In the genomic region with DNA sequence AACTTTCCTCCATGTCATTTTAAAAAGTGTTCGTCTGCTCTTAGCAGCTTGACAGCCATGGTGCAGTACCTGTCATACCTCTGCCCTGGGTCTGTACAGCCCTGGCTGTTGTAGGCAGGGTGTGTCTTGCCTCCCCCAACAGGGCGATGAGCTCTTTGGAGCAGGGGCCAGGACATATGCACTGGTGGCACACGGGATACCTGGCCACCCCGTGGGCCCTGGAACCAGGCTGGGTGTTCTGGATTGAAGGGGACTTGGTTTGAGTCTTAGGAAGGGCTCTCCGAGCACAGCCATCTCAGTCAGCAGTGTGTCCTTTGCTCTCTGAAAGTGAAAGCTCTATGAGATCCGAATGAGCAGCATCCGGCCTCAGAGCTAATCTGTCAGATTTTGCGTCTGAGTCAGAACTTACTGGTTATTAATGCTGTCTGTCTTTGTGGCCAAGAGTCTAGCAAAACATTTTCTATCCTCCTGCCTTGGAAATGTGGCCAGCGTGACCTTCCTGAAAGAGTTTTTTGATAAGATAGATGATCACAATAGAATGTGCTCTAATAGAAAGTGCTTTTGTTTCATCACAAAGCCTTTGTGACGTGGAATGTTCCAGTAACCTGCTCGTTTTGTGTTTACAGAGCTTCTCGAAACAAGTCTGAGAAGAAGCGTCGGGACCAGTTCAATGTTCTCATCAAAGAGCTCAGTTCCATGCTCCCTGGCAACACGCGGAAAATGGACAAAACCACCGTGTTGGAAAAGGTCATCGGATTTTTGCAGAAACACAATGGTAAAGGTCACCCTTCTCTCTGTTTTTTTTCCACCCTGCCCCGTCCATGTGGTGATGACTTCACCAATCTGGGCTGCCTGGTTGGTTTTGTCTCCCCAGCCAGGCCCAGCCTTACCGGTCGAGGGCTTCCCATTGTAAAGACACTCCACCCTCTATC, we compare ENCODE assay signal across 8 cellular contexts.
A peak's percentile ranks its signal among the peaks of the same experiment; 100 is the strongest.
DNase-seq lines count a peak whose midpoint lies in the region; ATAC-seq and TF ChIP-seq lines count a peak whose summit lies in the region.

No MANE protein-coding gene starts in this region.

- peak overlapping the region; percentile 62 for H3K4me3 ChIP-seq in fibroblast of the aortic adventitia (ENCODE audit: low read depth, low read length)
- H3K4me3 ChIP-seq in sigmoid colon, result peak overlapping the region in 3 of 4 donors; percentile 8 to 28 (median 25)

- TF ChIP-seq CTCF in fibroblast of the aortic adventitia (IDR thresholded peaks at IDR 0.05; ENCODE audit: insufficient read depth, low read length) (no peak), sigmoid colon (IDR thresholded peaks at IDR 0.05) (no peak)

- no peaks in the 10 kb centered on the region for H3K9me3 ChIP-seq in sigmoid colon

- no peaks in the 10 kb centered on the region for H3K36me3 Mint-ChIP-seq in activated CD4-positive, alpha-beta memory T cell treated with anti-CD3 and anti-CD28 coated beads, Interleukin-2, amount 10 ng/mL, durations not matched to agents 7 days and 5 days (ENCODE audit: low read depth)

- ATAC-seq in HG02571 (IDR thresholded peaks at IDR 0.05; ENCODE audit: unreplicated experiment) (peak; percentile 82), HG02610 (IDR thresholded peaks at IDR 0.05; ENCODE audit: unreplicated experiment) (no peak)

- H3K27me3 Mint-ChIP-seq in activated CD4-positive, alpha-beta memory T cell treated with anti-CD3 and anti-CD28 coated beads, Interleukin-2, amount 10 ng/mL, durations not matched to agents 7 days and 5 days, result no peaks in the 10 kb centered on the region

- H3K4me1 ChIP-seq in sigmoid colon, result peaks cover 0 to 16% (median 7%) of the 10 kb centered on the region in 4 donors

- peak; percentile 86 for DNase-seq in GM03348 (ENCODE audit: low spot score)
- DNase-seq in activated CD4-positive, alpha-beta memory T cell treated with anti-CD3 and anti-CD28 coated beads, Interleukin-2, amount 10 ng/mL, durations not matched to agents 7 days and 5 days, result peak; percentile 54
- peak; percentile 90 for DNase-seq in fibroblast of the aortic adventitia (ENCODE audit: low read depth)
- DNase-seq in sigmoid colon, result no peak
- DNase-seq in CD1c-positive myeloid dendritic cell (ENCODE audit: extremely low spot score), result no peak
- DNase-seq in NK-92 treated with Interleukin-12 subunit alpha and Interleukin-12 subunit beta, amount 100 ng/mL, for 24 hours (lab: John Stamatoyannopoulos, UW), result no peak

- TF ChIP-seq POLR2A in sigmoid colon (IDR thresholded peaks at IDR 0.05), result no peak

- peak overlapping the region; percentile 44 for H3K27ac Mint-ChIP-seq in activated CD4-positive, alpha-beta memory T cell treated with anti-CD3 and anti-CD28 coated beads, Interleukin-2, amount 10 ng/mL, durations not matched to agents 7 days and 5 days

- peak overlapping the region; percentile 34 for H3K4me3 Mint-ChIP-seq in activated CD4-positive, alpha-beta memory T cell treated with anti-CD3 and anti-CD28 coated beads, Interleukin-2, amount 10 ng/mL, durations not matched to agents 7 days and 5 days

- intact Hi-C loops in sigmoid colon (cut with DNase I), result no loop called here

- H3K4me1 Mint-ChIP-seq in activated CD4-positive, alpha-beta memory T cell treated with anti-CD3 and anti-CD28 coated beads, Interleukin-2, amount 10 ng/mL, durations not matched to agents 7 days and 5 days, result peaks cover 16% of the 10 kb centered on the region

- no peaks in the 10 kb centered on the region for H3K9me3 Mint-ChIP-seq in activated CD4-positive, alpha-beta memory T cell treated with anti-CD3 and anti-CD28 coated beads, Interleukin-2, amount 10 ng/mL, durations not matched to agents 7 days and 5 days

- TF ChIP-seq EP300 in sigmoid colon (IDR thresholded peaks at IDR 0.05), result no peak

- H3K27ac ChIP-seq in sigmoid colon, result peak overlapping the region; percentile 49 to 80 (median 72)

- H3K27me3 ChIP-seq in sigmoid colon, result no peaks in the 10 kb centered on the region

- POLR2A ChIA-PET in activated CD4-positive, alpha-beta memory T cell treated with anti-CD3 and anti-CD28 coated beads, Interleukin-2, amount 10 ng/mL, durations not matched to agents 7 days and 5 days (lab: Charles Lee), result interaction anchor here (1.4 to 1.9 kb wide), 2 partner anchors 16 to 77 kb away, joined by 4 to 9 read pairs; a partner anchor contains a TSS

- H3K36me3 ChIP-seq in sigmoid colon, result peaks cover 0 to 11% (median 0%) of the 10 kb centered on the region in 4 donors

- WGBS in sigmoid colon, 2 donors, result 37 to 57% methylated on average over 21 of the region's 21 CpGs

- CTCF ChIA-PET in activated CD4-positive, alpha-beta memory T cell treated with anti-CD3 and anti-CD28 coated beads, Interleukin-2, amount 10 ng/mL, durations not matched to agents 7 days and 5 days (lab: Charles Lee), result no interaction called here

Comparison
In these comparisons a context has a peak if more than half of its experiments do, and no peak if none do; other contexts are left out.
1. DNase-seq: peak in GM03348 (single experiment), activated CD4-positive, alpha-beta memory T cell treated with anti-CD3 and anti-CD28 coated beads, Interleukin-2, amount 10 ng/mL, durations not matched to agents 7 days and 5 days (single experiment) and fibroblast of the aortic adventitia (single experiment); none in sigmoid colon (single experiment), CD1c-positive myeloid dendritic cell (single experiment) and NK-92 treated with Interleukin-12 subunit alpha and Interleukin-12 subunit beta, amount 100 ng/mL, for 24 hours (single experiment).